In the genomic region with DNA sequence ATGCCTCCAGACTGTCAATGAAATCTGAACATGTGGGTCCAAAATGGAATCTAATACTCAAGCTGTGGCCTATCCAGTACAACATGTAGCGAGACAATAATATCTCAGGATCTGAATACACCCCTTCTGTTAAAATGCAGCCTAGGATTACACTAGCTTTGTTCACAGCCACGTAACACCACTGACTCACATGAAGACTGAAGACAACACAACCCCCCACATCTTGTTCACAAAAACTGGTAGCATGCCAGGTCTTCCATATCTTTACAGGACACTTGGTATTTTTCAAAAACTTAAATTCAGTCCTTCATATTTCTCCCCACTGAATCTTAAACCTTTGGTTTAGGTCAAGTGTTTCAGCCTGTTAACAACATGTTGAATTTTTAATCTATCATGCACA, we compare ENCODE assay signal across 22 cellular contexts.
DNase-seq lines count a peak whose midpoint lies in the region; ATAC-seq and TF ChIP-seq lines count a peak whose summit lies in the region.
"Had no signal": no experiment of that assay in that cellular context is flagged by ENCODE, and none has a peak within 500 bp of the region (broad histone marks: within the 10 kb centered on the region; RNA-seq: fewer than 3 reads in every experiment).

No MANE protein-coding gene starts in this region.

- H3K4me3 ChIP-seq in PC-3 (ENCODE audit: low read length) = no peak overlapping the region

- no peaks in the 10 kb centered on the region for H3K36me3 Mint-ChIP-seq in T-cell
- H3K36me3 Mint-ChIP-seq: type B pancreatic cell had no signal

- H3K4me1 Mint-ChIP-seq in T-cell = peaks cover 3 to 8% (median 6%) of the 10 kb centered on the region in 3 donors

- peak; percentile 34; the same call in 1 of the 2 replicates for ATAC-seq in PC-3
- no peak for ATAC-seq in T-cell (replicated peaks in 1 of 4)
- no peak for ATAC-seq in GM18868 (IDR thresholded peaks at IDR 0.05; ENCODE audit: unreplicated experiment)
- ATAC-seq: sciatic nerve had no signal

- no peak overlapping the region for H3K27ac Mint-ChIP-seq in T-cell
- H3K27ac Mint-ChIP-seq: stimulated activated naive CD8-positive, alpha-beta T cell treated with anti-CD3 and anti-CD28 coated beads, Interleukin-15, Interleukin-2, amounts not matched to agents 100 ng/mL and 50 ng/mL, for 24 hours; type B pancreatic cell had no signal

- DNase-seq in EL (peak; percentile 73), PC-3 (peak; percentile 79), caudate nucleus (lab: John Stamatoyannopoulos, UW) (no peak), myocyte (ENCODE audit: low read depth) (peak; percentile 38), T-cell (no peak), HEK293T (ENCODE audit: extremely low spot score) (no peak)
- DNase-seq in activated effector memory CD4-positive, alpha-beta T cell treated with anti-CD3 and anti-CD28 coated beads, Interleukin-2, amount 50 U/mL, for 16 hours = no peak
- DNase-seq: activated CD4-positive, alpha-beta T cell treated with anti-CD3 and anti-CD28 coated beads for 48 hours; activated CD8-positive, alpha-beta memory T cell treated with anti-CD3 and anti-CD28 coated beads, Interleukin-2, amount 50 U/mL, for 4 hours; activated gamma-delta T cell treated with Interleukin-2 at 50 U/mL for 16 hours; anterior cingulate cortex; cortex of kidney; Karpas-422; NCI-H1105 treated with DMSO at 0.1 percent for 48 hours; NCI-H2107; NCI-H748 treated with DMSO at 0.1 percent for 48 hours; stimulated activated CD4-positive, alpha-beta T cell treated with anti-CD3 and anti-CD28 coated beads, Interleukin-1b, Interleukin-23, amount 100 ng/mL, for 48 hours had no signal

- H3K79me2 ChIP-seq in PC-3 (ENCODE audit: low read length) = no peaks in the 10 kb centered on the region
- H3K79me2 ChIP-seq: parathyroid adenoma had no signal

- no peaks in the 10 kb centered on the region for H3K9me3 ChIP-seq in PC-3 (ENCODE audit: low read length)

- peak overlapping the region; percentile 23; the same call in 1 of the 2 replicates for H2AFZ ChIP-seq in PC-3 (ENCODE audit: low read length)
- H2AFZ ChIP-seq: parathyroid adenoma had no signal

- no peaks in the 10 kb centered on the region for H3K36me3 ChIP-seq in PC-3 (ENCODE audit: low read depth, low read length)

- no peaks in the 10 kb centered on the region for H3K9me3 Mint-ChIP-seq in T-cell
- H3K9me3 Mint-ChIP-seq: stimulated activated naive CD8-positive, alpha-beta T cell treated with anti-CD3 and anti-CD28 coated beads, Interleukin-15, Interleukin-2, amounts not matched to agents 100 ng/mL and 50 ng/mL, for 24 hours; type B pancreatic cell had no signal

- no peak overlapping the region for H3K9ac ChIP-seq in PC-3 (ENCODE audit: low read length)
- H3K9ac ChIP-seq: parathyroid adenoma had no signal

- no peaks in the 10 kb centered on the region for H3F3A ChIP-seq in PC-3 (ENCODE audit: low read length, unreplicated experiment)

- no peaks in the 10 kb centered on the region for H4K20me1 ChIP-seq in PC-3 (ENCODE audit: low read length)

- peaks cover 41% of the 10 kb centered on the region for H3K4me1 ChIP-seq in PC-3 (ENCODE audit: insufficient read depth, low read length)
- H3K4me1 ChIP-seq: parathyroid adenoma had no signal

- H3K4me2 ChIP-seq in PC-3 (ENCODE audit: low read length) = peak overlapping the region; percentile 26; the same call in 1 of the 2 replicates

- no peaks in the 10 kb centered on the region for H3K27me3 Mint-ChIP-seq in T-cell
- H3K27me3 Mint-ChIP-seq: type B pancreatic cell had no signal

- no peak for TF ChIP-seq CTCF in PC-3 (conservative IDR thresholded peaks at IDR 0.05; ENCODE audit: low read depth, low read length)

- intact Hi-C loops in PC-3 (cut with micrococcal nuclease) = no loop called here

- BruUV-seq in PC-3 (replicated peaks; lab: Mats Ljungman, UMichigan) = no TSS peak

- no peaks in the 10 kb centered on the region for H3K9me2 ChIP-seq in PC-3 (replicated peaks; ENCODE audit: low read length)

- POLR2A ChIA-PET in PC-3 (lab: Charles Lee; ENCODE audit: unreplicated experiment) (no interaction called here), T-cell (lab: Charles Lee) (no interaction called here), HEK293T (lab: Yijun Ruan, JAX) (no interaction called here)

- CTCF ChIA-PET in PC-3 (lab: Charles Lee) = no interaction called here
- CTCF ChIA-PET in T-cell (lab: Charles Lee) = no interaction called here
- CTCF ChIA-PET in HEK293T (lab: Yijun Ruan, JAX) = no interaction called here

- H3K27ac ChIP-seq in PC-3 (ENCODE audit: low read length) = peak overlapping the region; percentile 21
- H3K27ac ChIP-seq in caudate nucleus (ENCODE audit: low read depth, low read length) = peak overlapping the region; percentile 54
- H3K27ac ChIP-seq: parathyroid adenoma had no signal

- H3K27me3 ChIP-seq in PC-3 (ENCODE audit: low read length) = no peaks in the 10 kb centered on the region

- no peak overlapping the region for H3K4me3 Mint-ChIP-seq in T-cell
- H3K4me3 Mint-ChIP-seq: stimulated activated naive CD8-positive, alpha-beta T cell treated with anti-CD3 and anti-CD28 coated beads, Interleukin-15, Interleukin-2, amounts not matched to agents 100 ng/mL and 50 ng/mL, for 24 hours; type B pancreatic cell had no signal

TF ChIP-seq in HEK293T, 16 proteins besides CTCF, POLR2A, EP300 and RAD21:
- TF ChIP-seq LEF1 (IDR thresholded peaks at IDR 0.05; ENCODE audit: borderline replicate concordance) = no peak
- no peak for TF ChIP-seq HDGF (IDR thresholded peaks at IDR 0.05; ENCODE audit: borderline replicate concordance)
- TF ChIP-seq ZNF384 (IDR thresholded peaks at IDR 0.05) = no peak
- TF ChIP-seq CTBP1 (IDR thresholded peaks at IDR 0.05; ENCODE audit: borderline replicate concordance) = no peak
- TF ChIP-seq, protein P1, sequence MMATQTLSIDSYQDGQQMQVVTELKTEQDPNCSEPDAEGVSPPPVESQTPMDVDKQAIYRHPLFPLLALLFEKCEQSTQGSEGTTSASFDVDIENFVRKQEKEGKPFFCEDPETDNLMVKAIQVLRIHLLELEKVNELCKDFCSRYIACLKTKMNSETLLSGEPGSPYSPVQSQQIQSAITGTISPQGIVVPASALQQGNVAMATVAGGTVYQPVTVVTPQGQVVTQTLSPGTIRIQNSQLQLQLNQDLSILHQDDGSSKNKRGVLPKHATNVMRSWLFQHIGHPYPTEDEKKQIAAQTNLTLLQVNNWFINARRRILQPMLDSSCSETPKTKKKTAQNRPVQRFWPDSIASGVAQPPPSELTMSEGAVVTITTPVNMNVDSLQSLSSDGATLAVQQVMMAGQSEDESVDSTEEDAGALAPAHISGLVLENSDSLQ (IDR thresholded peaks at IDR 0.05) = no peak
- no peak for TF ChIP-seq SP1 (IDR thresholded peaks at IDR 0.05)
- TF ChIP-seq ARNT (IDR thresholded peaks at IDR 0.05) = no peak
- no peak for TF ChIP-seq ELF4 (IDR thresholded peaks at IDR 0.05)
- no peak for TF ChIP-seq SUZ12 (IDR thresholded peaks at IDR 0.05)
- TF ChIP-seq FOXA1 (IDR thresholded peaks at IDR 0.05) = no peak
- TF ChIP-seq FOXK2 (IDR thresholded peaks at IDR 0.05) = no peak
- TF ChIP-seq FOXM1 (IDR thresholded peaks at IDR 0.05; ENCODE audit: borderline replicate concordance) = no peak
- TF ChIP-seq L3MBTL2 (conservative IDR thresholded peaks at IDR 0.05) = no peak
- TF ChIP-seq BHLHE40 (IDR thresholded peaks at IDR 0.05; ENCODE audit: borderline replicate concordance) = no peak
- TF ChIP-seq NFRKB (IDR thresholded peaks at IDR 0.05) = no peak
- TF ChIP-seq TARDBP (IDR thresholded peaks at IDR 0.05) = no peak

Comparison
In these comparisons a context has a peak if more than half of its experiments do, and no peak if none do; other contexts are left out.
1. DNase-seq: peak in EL (single experiment), PC-3 (single experiment) and myocyte (single experiment); none in caudate nucleus (0 of 61), activated effector memory CD4-positive, alpha-beta T cell treated with anti-CD3 and anti-CD28 coated beads, Interleukin-2, amount 50 U/mL, for 16 hours (single experiment), T-cell (0 of 34) and HEK293T (single experiment).